In genomic region chr14:38207342-38207741, GRCh38 we compare ENCODE assay signal across 18 cellular contexts. TPM values are rescaled to one million over a fixed set of nuclear protein-coding genes. Genes with fewer than 3 reads are reported as not detected.
DNase-seq lines count a peak whose midpoint lies in the region; ATAC-seq, FAIRE-seq and TF ChIP-seq lines count a peak whose summit lies in the region.
"Had no signal": no experiment of that assay in that cellular context is flagged by ENCODE, and none has a peak within 500 bp of the region (broad histone marks: within the 10 kb centered on the region; RNA-seq: fewer than 3 reads in every experiment).

No MANE protein-coding gene starts in this region.

- H3K9me1 ChIP-seq in keratinocyte (ENCODE audit: control insufficient read depth, extremely low read depth, insufficient read depth, low read length): no peaks in the 10 kb centered on the region

- FAIRE-seq in keratinocyte (lab: Jason Lieb, UNC): no peak

- H3K4me1 ChIP-seq in keratinocyte (ENCODE audit: control insufficient read depth, extremely low read depth, insufficient read depth, low read length): peaks cover 20% of the 10 kb centered on the region
- no peaks in the 10 kb centered on the region for H3K4me1 ChIP-seq in rectal smooth muscle tissue (ENCODE audit: control insufficient read depth, insufficient read depth, low read length)

- H3K4me3 ChIP-seq in keratinocyte (ENCODE audit: control insufficient read depth in 2 of 3, extremely low read depth in 1 of 3, insufficient read depth in 2 of 3, low read depth in 1 of 3, low read length in 3 of 3): peak overlapping the region in 1 of 3 experiments; percentile 64
- H3K4me3 ChIP-seq in rectal smooth muscle tissue (ENCODE audit: low read length): peak overlapping the region; percentile 41
- H3K4me3 ChIP-seq: ovary, SJCRH30 had no signal

- no peak for TF ChIP-seq CTCF in keratinocyte (optimal IDR thresholded peaks at IDR 0.05 in 1 of 3, IDR thresholded peaks at IDR 0.05 in 1 of 3, conservative IDR thresholded peaks at IDR 0.05 in 1 of 3; ENCODE audit: extremely low read depth in 1 of 3, insufficient read depth in 2 of 3, low read length in 3 of 3)

- no peak overlapping the region for H3K27ac Mint-ChIP-seq in activated naive CD4-positive, alpha-beta T cell treated with anti-CD3 and anti-CD28 coated beads, Interleukin-2, amount 50 U/mL, for 72 hours

- H3K9ac ChIP-seq in keratinocyte (ENCODE audit: control insufficient read depth, extremely low read depth, insufficient read depth, low read length) (no peak overlapping the region), rectal smooth muscle tissue (ENCODE audit: low read length) (no peak overlapping the region)

- H3K36me3 Mint-ChIP-seq in activated naive CD4-positive, alpha-beta T cell treated with anti-CD3 and anti-CD28 coated beads, Interleukin-2, amount 50 U/mL, for 72 hours: peaks cover 0 to 20% of the 10 kb centered on the region in 2 donors

- no peaks in the 10 kb centered on the region for H3K36me3 ChIP-seq in keratinocyte (ENCODE audit: control insufficient read depth in 2 of 2, extremely low read depth in 1 of 2, insufficient read depth in 2 of 2, low read length in 2 of 2)
- H3K36me3 ChIP-seq in rectal smooth muscle tissue (ENCODE audit: control insufficient read depth, insufficient read depth, low read length): no peaks in the 10 kb centered on the region
- H3K36me3 ChIP-seq: ovary, SJCRH30 had no signal

- H3K79me2 ChIP-seq in keratinocyte (ENCODE audit: control insufficient read depth, insufficient read depth, low read length): no peaks in the 10 kb centered on the region

- H3K27ac ChIP-seq in keratinocyte (ENCODE audit: control insufficient read depth, insufficient read depth, low read length) (no peak overlapping the region), rectal smooth muscle tissue (ENCODE audit: low read depth, low read length) (no peak overlapping the region)
- H3K27ac ChIP-seq: ovary, SJCRH30 had no signal

- no peak overlapping the region for H2AFZ ChIP-seq in keratinocyte (ENCODE audit: control insufficient read depth, low read length)

- peaks cover 7% of the 10 kb centered on the region for H3K9me3 ChIP-seq in keratinocyte (ENCODE audit: control insufficient read depth, low read depth, low read length)
- H3K9me3 ChIP-seq: ovary had no signal

- dilution Hi-C loops in keratinocyte (cut with MboI; ENCODE audit: extremely low pct_ligation_motif_present, low sequenced_read_pairs): no loop called here

- no peak for ATAC-seq in activated naive CD4-positive, alpha-beta T cell treated with anti-CD3 and anti-CD28 coated beads, Interleukin-2, amount 50 U/mL, for 72 hours
- ATAC-seq in GM21381 (IDR thresholded peaks at IDR 0.05; ENCODE audit: unreplicated experiment): no peak
- ATAC-seq: esophagus mucosa; stimulated activated naive CD8-positive, alpha-beta T cell treated with anti-CD3 and anti-CD28 coated beads, Interleukin-15, Interleukin-2, amounts not matched to agents 100 U/mL and 50 U/mL, for 24 hours had no signal

- peaks cover 0 to 3% of the 10 kb centered on the region in 2 donors for H3K9me3 Mint-ChIP-seq in activated naive CD4-positive, alpha-beta T cell treated with anti-CD3 and anti-CD28 coated beads, Interleukin-2, amount 50 U/mL, for 72 hours

- peaks cover 2% of the 10 kb centered on the region for H4K20me1 ChIP-seq in keratinocyte (ENCODE audit: control insufficient read depth, extremely low read depth, insufficient read depth, low read length)

- peak; percentile 32 for DNase-seq in ELR (ENCODE audit: low read depth)
- DNase-seq in astrocyte of the hippocampus (ENCODE audit: low read depth, low spot score): peak; percentile 3
- no peak for DNase-seq in keratinocyte (ENCODE audit: low read depth, low spot score)
- no peak for DNase-seq in activated naive CD4-positive, alpha-beta T cell treated with anti-CD3 and anti-CD28 coated beads, Interleukin-2, amount 50 U/mL, for 72 hours (ENCODE audit: low spot score in 2 of 2)
- DNase-seq in HPDE6-E6E7 (ENCODE audit: extremely low spot score): no peak
- DNase-seq in activated CD4-positive, alpha-beta T cell treated with anti-CD3 and anti-CD28 coated beads for 4 hours: no peak
- DNase-seq: activated T-cell treated with anti-CD3 and anti-CD28 coated beads for 4 hours; C1 segment of cervical spinal cord; GF-D8; KBM-7; NCI-H1436; ovary; SJCRH30; stimulated activated CD4-positive, alpha-beta T cell treated with anti-CD3 and anti-CD28 coated beads, Interleukin-4, amount 100 ng/mL, for 4 hours; stimulated activated naive CD8-positive, alpha-beta T cell treated with anti-CD3 and anti-CD28 coated beads, Interleukin-15, Interleukin-2, amounts not matched to agents 100 U/mL and 50 U/mL, for 24 hours had no signal

- peak overlapping the region; percentile 86 for H3K4me2 ChIP-seq in keratinocyte (ENCODE audit: control insufficient read depth, extremely low read depth, insufficient read depth, low read depth, low read length)

- peaks cover 50% of the 10 kb centered on the region for H3K27me3 ChIP-seq in keratinocyte (ENCODE audit: control insufficient read depth, extremely low read depth, insufficient read depth, low read length)
- peaks cover 9% of the 10 kb centered on the region for H3K27me3 ChIP-seq in rectal smooth muscle tissue (ENCODE audit: control insufficient read depth, insufficient read depth, low read length)
- H3K27me3 ChIP-seq: ovary, SJCRH30 had no signal

RNA-seq across cellular contexts. Expression of gene SSTR1, which starts 0.4 kb away (rescaled TPM):
- polyA plus RNA-seq in keratinocyte: 0.03 to 0.05 TPM in 2 of 3 replicates, not detected in the other
- polyA plus RNA-seq in keratinocyte (2011; ENCODE audit: low read depth): not detected
- 0.05 and 0.06 TPM in 2 replicates for polyA plus RNA-seq in keratinocyte (2011; cell fraction: cytosol; rRNA removed)
- 0.31 and 0.35 TPM in 2 replicates for polyA plus RNA-seq in keratinocyte (2011; cell fraction: nucleus; rRNA removed)
- polyA plus RNA-seq in keratinocyte (2012; ENCODE audit: low replicate concordance): not detected in 2 replicates
- 0.06 TPM in 1 of 3 replicates, not detected in the others for polyA minus RNA-seq in keratinocyte
- polyA minus RNA-seq in keratinocyte (2011; cell fraction: cytosol; rRNA and poly(A)+ RNA removed): 1.3 TPM
- 0.42 and 0.78 TPM in 2 replicates for polyA minus RNA-seq in keratinocyte (2011; cell fraction: nucleus; rRNA and poly(A)+ RNA removed)
- not detected for total RNA-seq in activated naive CD4-positive, alpha-beta T cell treated with anti-CD3 and anti-CD28 coated beads, Interleukin-2, amount 50 U/mL, for 72 hours
- total RNA-seq: SJCRH30 had no signal

RNA-seq across cellular contexts. Expression of gene CLEC14A, which starts 48.6 kb away (rescaled TPM):
- polyA plus RNA-seq in keratinocyte: not detected in 3 replicates
- not detected for polyA plus RNA-seq in keratinocyte (2011; ENCODE audit: low read depth)
- not detected in 2 replicates for polyA plus RNA-seq in keratinocyte (2011; cell fraction: cytosol; rRNA removed)
- polyA plus RNA-seq in keratinocyte (2011; cell fraction: nucleus; rRNA removed): not detected in 2 replicates
- not detected in 2 replicates for polyA plus RNA-seq in keratinocyte (2012; ENCODE audit: low replicate concordance)
- not detected in 3 replicates for polyA minus RNA-seq in keratinocyte
- polyA minus RNA-seq in keratinocyte (2011; cell fraction: cytosol; rRNA and poly(A)+ RNA removed): not detected
- not detected in 2 replicates for polyA minus RNA-seq in keratinocyte (2011; cell fraction: nucleus; rRNA and poly(A)+ RNA removed)
- total RNA-seq in activated naive CD4-positive, alpha-beta T cell treated with anti-CD3 and anti-CD28 coated beads, Interleukin-2, amount 50 U/mL, for 72 hours: not detected

Comparison
In these comparisons a context has a peak if more than half of its experiments do, and no peak if none do; other contexts are left out.
1. DNase-seq: peak in ELR (single experiment) and astrocyte of the hippocampus (single experiment); none in keratinocyte (single experiment), activated naive CD4-positive, alpha-beta T cell treated with anti-CD3 and anti-CD28 coated beads, Interleukin-2, amount 50 U/mL, for 72 hours (0 of 2), HPDE6-E6E7 (single experiment) and activated CD4-positive, alpha-beta T cell treated with anti-CD3 and anti-CD28 coated beads for 4 hours (0 of 2).